Comparison of ENCODE assay signal across 9 cellular contexts in the genomic region with DNA sequence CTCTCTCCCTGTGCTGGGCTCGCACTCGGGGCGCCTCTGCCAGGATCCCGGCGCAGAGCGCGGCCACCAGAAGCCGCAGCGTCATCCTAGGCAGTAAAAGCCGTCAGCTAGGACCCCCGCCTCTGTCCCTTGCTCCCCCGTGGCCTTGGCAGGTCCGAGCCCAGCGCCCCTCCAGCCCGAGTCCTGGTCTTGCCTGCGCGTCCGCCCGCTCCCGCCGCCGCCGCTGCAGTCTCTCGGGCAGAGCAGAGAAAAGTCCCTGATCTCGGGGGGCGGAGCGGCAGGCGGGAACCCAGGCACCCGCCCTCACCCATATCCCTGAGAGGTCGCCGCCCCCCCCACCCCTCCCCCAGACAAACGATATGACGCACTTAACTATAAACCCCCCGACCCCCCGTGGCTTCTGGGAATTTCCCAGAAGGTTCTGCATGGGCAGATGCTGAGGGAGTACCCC. TPM values are rescaled to one million over a fixed set of nuclear protein-coding genes. Genes with fewer than 3 reads are reported as not detected.
DNase-seq lines count a peak whose midpoint lies in the region; ATAC-seq and TF ChIP-seq lines count a peak whose summit lies in the region.
"Had no signal": no experiment of that assay in that cellular context is flagged by ENCODE, and none has a peak within 500 bp of the region (broad histone marks: within the 10 kb centered on the region; RNA-seq: fewer than 3 reads in every experiment).

A gene (minus strand): TSS at position 255 of the 451 bp plus-strand sequence. CDS start 170 bp downstream, at position 85.

- POLR2A ChIA-PET in PC-9 (lab: Charles Lee; ENCODE audit: unreplicated experiment), result interaction anchor here (0.6 kb wide), 1 partner anchor 68 kb away, joined by 3 read pairs; a partner anchor contains a TSS
- POLR2A ChIA-PET in naive thymus-derived CD8-positive, alpha-beta T cell (lab: Charles Lee), result no interaction called here
- POLR2A ChIA-PET in activated CD4-positive, alpha-beta T cell treated with anti-CD3 and anti-CD28 coated beads, Interleukin-2, amount 10 ng/mL, durations not matched to agents 7 days and 5 days (lab: Charles Lee), result no interaction called here

- no peaks in the 10 kb centered on the region for H3K27me3 ChIP-seq in PC-9 (ENCODE audit: insufficient read depth, low read depth)
- H3K27me3 ChIP-seq in esophagus squamous epithelium, result peaks cover 0 to 28% (median 0%) of the 10 kb centered on the region in 4 donors

- H3K4me1 ChIP-seq in PC-9 (replicated peaks; ENCODE audit: insufficient read depth) (peaks cover 53% of the 10 kb centered on the region), esophagus squamous epithelium (peaks cover 50 to 90% (median 61%) of the 10 kb centered on the region in 3 donors)

- BruUV-seq in PC-9 (replicated peaks; lab: Mats Ljungman, UMichigan), result no TSS peak

- intact Hi-C loops in PC-9 (cut with micrococcal nuclease; ENCODE audit: unreplicated experiment) (loop anchor here (1.0 to 5.0 kb wide), 4 partner anchors 38 to 128 kb away; a partner anchor contains a TSS), esophagus squamous epithelium (cut with DNase I) (no loop called here)

- peak within 1 kb of the TSS in 3 of 10 donors; percentile 35 to 84 (median 60) for H3K27ac Mint-ChIP-seq in naive thymus-derived CD8-positive, alpha-beta T cell
- H3K27ac Mint-ChIP-seq in activated CD4-positive, alpha-beta T cell treated with anti-CD3 and anti-CD28 coated beads, Interleukin-2, amount 10 ng/mL, durations not matched to agents 7 days and 5 days, result no peak within 1 kb of the TSS

- H3K9me2 ChIP-seq in PC-9 (ENCODE audit: insufficient read depth), result no peaks in the 10 kb centered on the region

- no peak for TF ChIP-seq CTCF in AG09309 (IDR thresholded peaks at IDR 0.05; ENCODE audit: control insufficient read depth, insufficient read depth, low read depth, low read length, missing control alignments)
- no peak for TF ChIP-seq CTCF in PC-9 (conservative IDR thresholded peaks at IDR 0.05)
- TF ChIP-seq CTCF in esophagus squamous epithelium (IDR thresholded peaks at IDR 0.05), result no peak

- H3K9me3 Mint-ChIP-seq in naive thymus-derived CD8-positive, alpha-beta T cell, result no peaks in the 10 kb centered on the region
- no peaks in the 10 kb centered on the region for H3K9me3 Mint-ChIP-seq in activated CD4-positive, alpha-beta T cell treated with anti-CD3 and anti-CD28 coated beads, Interleukin-2, amount 10 ng/mL, durations not matched to agents 7 days and 5 days

- peak in 1 of 4 donors; percentile 20 for TF ChIP-seq POLR2A in esophagus squamous epithelium (IDR thresholded peaks at IDR 0.05)

- H3K36me3 ChIP-seq in PC-9 (ENCODE audit: low read depth) (no peaks in the 10 kb centered on the region), esophagus squamous epithelium (peaks cover 4 to 42% (median 6%) of the 10 kb centered on the region in 3 donors)

- DNase-seq in AG09309 (ENCODE audit: low read depth) (no peak), PC-9 (no peak), esophagus squamous epithelium (lab: John Stamatoyannopoulos, UW) (no peak), glomerular visceral epithelial cell (ENCODE audit: extremely low spot score) (no peak), NCI-H526 treated with DMSO at 0.1 percent for 48 hours (lab: John Stamatoyannopoulos, UW) (no peak)
- peak in 3 of 10 donors; percentile 8 to 17 (median 12) for DNase-seq in naive thymus-derived CD8-positive, alpha-beta T cell
- DNase-seq in activated CD4-positive, alpha-beta T cell treated with anti-CD3 and anti-CD28 coated beads, Interleukin-2, amount 10 ng/mL, durations not matched to agents 7 days and 5 days, result no peak
- DNase-seq: activated CD4-positive, alpha-beta T cell treated with anti-CD3 and anti-CD28 coated beads for 4 hours had no signal

- peaks cover 5 to 17% (median 9%) of the 10 kb centered on the region in 4 donors for H3K4me1 Mint-ChIP-seq in naive thymus-derived CD8-positive, alpha-beta T cell
- no peaks in the 10 kb centered on the region for H3K4me1 Mint-ChIP-seq in activated CD4-positive, alpha-beta T cell treated with anti-CD3 and anti-CD28 coated beads, Interleukin-2, amount 10 ng/mL, durations not matched to agents 7 days and 5 days

- H3K4me2 ChIP-seq in PC-9, result peak within 1 kb of the TSS; percentile 92

- H3K4me3 ChIP-seq in AG09309 (ENCODE audit: control insufficient read depth, low read depth, low read length) (peak within 1 kb of the TSS; percentile 62), PC-9 (peak within 1 kb of the TSS; percentile 62), esophagus squamous epithelium (peak within 1 kb of the TSS; percentile 40 to 68 (median 56))

- H2AFZ ChIP-seq in PC-9, result peak within 1 kb of the TSS; percentile 80

- H3F3A ChIP-seq in PC-9 (ENCODE audit: insufficient read depth, low read depth), result peaks cover 35% of the 10 kb centered on the region

- H3K27me3 Mint-ChIP-seq in naive thymus-derived CD8-positive, alpha-beta T cell, result peaks cover 8 to 54% (median 28%) of the 10 kb centered on the region in 5 donors
- H3K27me3 Mint-ChIP-seq in activated CD4-positive, alpha-beta T cell treated with anti-CD3 and anti-CD28 coated beads, Interleukin-2, amount 10 ng/mL, durations not matched to agents 7 days and 5 days, result peaks cover 21% of the 10 kb centered on the region

- ATAC-seq in naive thymus-derived CD8-positive, alpha-beta T cell, result peak; percentile 35 to 62
- ATAC-seq in GM18519 (IDR thresholded peaks at IDR 0.05; ENCODE audit: low FRiP score, unreplicated experiment), result no peak

- H3K36me3 Mint-ChIP-seq in naive thymus-derived CD8-positive, alpha-beta T cell, result peaks cover 0 to 17% (median 0%) of the 10 kb centered on the region in 3 donors
- peaks cover 2% of the 10 kb centered on the region for H3K36me3 Mint-ChIP-seq in activated CD4-positive, alpha-beta T cell treated with anti-CD3 and anti-CD28 coated beads, Interleukin-2, amount 10 ng/mL, durations not matched to agents 7 days and 5 days (ENCODE audit: low read depth)

- H3K27ac ChIP-seq in PC-9 (peak within 1 kb of the TSS; percentile 19), esophagus squamous epithelium (peak within 1 kb of the TSS; percentile 82 to 90 (median 89))

- 0% methylated on average over 6 of the region's 35 CpGs; no CpG with 5 or more reads in 1 of the 2 donors for WGBS in esophagus squamous epithelium, 2 donors

- no peaks in the 10 kb centered on the region for H4K20me1 ChIP-seq in PC-9 (ENCODE audit: insufficient read depth)

- CTCF ChIA-PET in PC-9 (lab: Charles Lee), result no interaction called here
- CTCF ChIA-PET in activated CD4-positive, alpha-beta T cell treated with anti-CD3 and anti-CD28 coated beads, Interleukin-2, amount 10 ng/mL, durations not matched to agents 7 days and 5 days (lab: Charles Lee), result no interaction called here

- no peaks in the 10 kb centered on the region for H3K9me3 ChIP-seq in PC-9 (ENCODE audit: insufficient read depth, low read depth)
- no peaks in the 10 kb centered on the region for H3K9me3 ChIP-seq in esophagus squamous epithelium

- peaks cover 16% of the 10 kb centered on the region for H3K79me2 ChIP-seq in PC-9 (ENCODE audit: low read depth)

- peak within 1 kb of the TSS in 7 of 10 donors; percentile 8 to 67 (median 45) for H3K4me3 Mint-ChIP-seq in naive thymus-derived CD8-positive, alpha-beta T cell
- no peak within 1 kb of the TSS for H3K4me3 Mint-ChIP-seq in activated CD4-positive, alpha-beta T cell treated with anti-CD3 and anti-CD28 coated beads, Interleukin-2, amount 10 ng/mL, durations not matched to agents 7 days and 5 days

RNA-seq across cellular contexts. Expression of the gene that starts here (rescaled TPM):
- total RNA-seq in PC-9 (2021) (91.2 and 151 TPM in 2 replicates), esophagus squamous epithelium (100 to 1,000 TPM in 1 of 4 donors, 10 to 100 TPM in 3; 52.8 to 125 (median 69.0) TPM)
- total RNA-seq in naive thymus-derived CD8-positive, alpha-beta T cell, result 1 to 10 TPM; 1.6 to 1.8 TPM
- polyA plus RNA-seq in naive thymus-derived CD8-positive, alpha-beta T cell, result under 1 TPM in 1 of 3 donors, not detected in 2; 0.27 TPM
- total RNA-seq in activated CD4-positive, alpha-beta T cell treated with anti-CD3 and anti-CD28 coated beads, Interleukin-2, amount 10 ng/mL, durations not matched to agents 7 days and 5 days, result 1 to 10 TPM in 1 of 2 experiments, under 1 TPM in 1; 0.52 to 1.3 TPM

Comparison
In these comparisons a context has a peak if more than half of its experiments do, and no peak if none do; other contexts are left out.
1. RNA of the gene that starts here (total RNA-seq): 91.2 to 151 TPM in PC-9 and 52.8 to 125 TPM in esophagus squamous epithelium; 1.6 to 1.8 TPM in naive thymus-derived CD8-positive, alpha-beta T cell and 0.52 to 1.3 TPM in activated CD4-positive, alpha-beta T cell treated with anti-CD3 and anti-CD28 coated beads, Interleukin-2, amount 10 ng/mL, durations not matched to agents 7 days and 5 days; every median in the first group is over 10 times any median in the second.
2. Peak in every context shown above with its lines, with median percentiles within 50 percentile points of each other: H3K4me3 ChIP-seq.